ENCODE assay signal across 9 cellular contexts in the genomic region with DNA sequence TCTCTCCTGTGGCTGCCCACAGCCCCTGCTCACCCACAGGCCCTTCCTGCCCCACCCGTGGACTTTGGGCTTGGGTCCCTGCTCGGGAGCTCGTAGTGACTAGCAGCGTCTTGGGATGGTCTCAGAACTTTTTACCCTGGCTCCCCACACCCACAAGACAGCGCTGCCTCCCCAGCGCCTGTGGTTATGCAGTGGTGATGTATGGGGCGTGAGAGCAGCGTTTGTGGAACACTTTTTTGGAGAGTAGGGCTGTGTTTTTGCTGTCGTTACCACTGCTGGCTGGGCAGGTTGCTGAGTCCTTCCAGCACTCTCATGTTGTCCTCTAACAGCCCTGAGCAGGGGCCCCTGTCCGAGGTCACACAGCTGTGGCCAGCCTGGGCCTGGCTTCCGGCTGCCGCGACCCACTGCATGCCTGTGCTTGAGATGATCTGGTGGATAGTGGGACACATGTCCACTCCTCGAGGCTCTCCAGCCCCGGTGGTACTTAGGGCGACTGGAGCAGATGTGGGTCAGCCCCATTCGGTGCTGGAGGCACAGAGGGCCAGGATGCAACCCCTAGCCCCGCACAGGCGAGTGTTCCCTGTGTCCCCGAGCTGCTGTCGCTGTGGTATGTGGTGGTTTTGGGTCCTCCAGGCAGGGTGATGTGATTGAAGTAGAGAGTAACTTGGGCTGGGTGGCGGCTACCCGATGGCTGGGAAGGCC. TPM values are rescaled to one million over a fixed set of nuclear protein-coding genes. Genes with fewer than 3 reads are reported as not detected.
A peak's percentile ranks its signal among the peaks of the same experiment; 100 is the strongest.
DNase-seq lines count a peak whose midpoint lies in the region; ATAC-seq lines count a peak whose summit lies in the region.
"Had no signal": no experiment of that assay in that cellular context is flagged by ENCODE, and none has a peak within 500 bp of the region (broad histone marks: within the 10 kb centered on the region; RNA-seq: fewer than 3 reads in every experiment).

No MANE protein-coding gene starts in this region.

- ATAC-seq in stimulated activated naive B cell treated with anti-CD40 and anti-IgM and Interleukin-4, amounts not matched to agents 10 μg/mL and 1 μg/mL and 100 μg/mL, for 72 hours (replicated peaks) = peak; percentile 48 to 51
- ATAC-seq in HG03571 (IDR thresholded peaks at IDR 0.05; ENCODE audit: unreplicated experiment) = no peak

- H3K27ac Mint-ChIP-seq in activated T-cell treated with anti-CD3 and anti-CD28 coated beads, Interleukin-2, amount 50 U/mL, for 24 hours = peak overlapping the region; percentile 91
- peak overlapping the region; percentile 86 for H3K27ac Mint-ChIP-seq in stimulated activated naive B cell treated with anti-CD40 and anti-IgM and Interleukin-4, amounts not matched to agents 10 μg/mL and 1 μg/mL and 100 μg/mL, for 72 hours

- H3K4me1 Mint-ChIP-seq in activated T-cell treated with anti-CD3 and anti-CD28 coated beads, Interleukin-2, amount 50 U/mL, for 24 hours (ENCODE audit: low read depth) = peaks cover 28% of the 10 kb centered on the region
- H3K4me1 Mint-ChIP-seq in stimulated activated naive B cell treated with anti-CD40 and anti-IgM and Interleukin-4, amounts not matched to agents 10 μg/mL and 1 μg/mL and 100 μg/mL, for 72 hours = peaks cover 32 to 34% of the 10 kb centered on the region in 2 donors

- H3K36me3 ChIP-seq in Karpas-422 (ENCODE audit: insufficient read depth, low read length) = no peaks in the 10 kb centered on the region

- H3K9me2 ChIP-seq in Karpas-422 (replicated peaks; ENCODE audit: insufficient read depth, low read length) = no peaks in the 10 kb centered on the region

- H3K9me3 ChIP-seq in Karpas-422 (ENCODE audit: low read length) = no peaks in the 10 kb centered on the region

- DNase-seq in Karpas-422 (no peak), left kidney (ENCODE audit: low read depth, low spot score) (peak; percentile 61), HuH-7 (ENCODE audit: low spot score) (no peak), SW 1271 (lab: John Stamatoyannopoulos, UW) (no peak), mucosa of gallbladder (ENCODE audit: low spot score) (no peak)
- DNase-seq in activated T-cell treated with anti-CD3 and anti-CD28 coated beads, Interleukin-2, amount 50 U/mL, for 24 hours = peak; percentile 61
- no peak for DNase-seq in stimulated activated naive B cell treated with anti-CD40 and anti-IgM and Interleukin-4, amounts not matched to agents 10 μg/mL and 1 μg/mL and 100 μg/mL, for 72 hours
- DNase-seq: Kasumi-1 had no signal

- no peaks in the 10 kb centered on the region for H3K27me3 Mint-ChIP-seq in activated T-cell treated with anti-CD3 and anti-CD28 coated beads, Interleukin-2, amount 50 U/mL, for 24 hours
- no peaks in the 10 kb centered on the region for H3K27me3 Mint-ChIP-seq in stimulated activated naive B cell treated with anti-CD40 and anti-IgM and Interleukin-4, amounts not matched to agents 10 μg/mL and 1 μg/mL and 100 μg/mL, for 72 hours

- H3K9me3 Mint-ChIP-seq in activated T-cell treated with anti-CD3 and anti-CD28 coated beads, Interleukin-2, amount 50 U/mL, for 24 hours = no peaks in the 10 kb centered on the region
- no peaks in the 10 kb centered on the region for H3K9me3 Mint-ChIP-seq in stimulated activated naive B cell treated with anti-CD40 and anti-IgM and Interleukin-4, amounts not matched to agents 10 μg/mL and 1 μg/mL and 100 μg/mL, for 72 hours

- no peaks in the 10 kb centered on the region for H3K27me3 ChIP-seq in Karpas-422 (ENCODE audit: low read length)

- peak overlapping the region; percentile 90; the same call in 1 of the 2 replicates for H3K27ac ChIP-seq in Karpas-422 (ENCODE audit: low read length)

- peak overlapping the region; percentile 77 for H3K9ac ChIP-seq in Karpas-422 (ENCODE audit: low read length)

- peaks cover 25% of the 10 kb centered on the region for H3K79me2 ChIP-seq in Karpas-422 (ENCODE audit: low read length)

- H3K4me2 ChIP-seq in Karpas-422 (ENCODE audit: low read depth, low read length, poor library complexity, severe bottlenecking) = peak overlapping the region; percentile 79

- peaks cover 29% of the 10 kb centered on the region for H3K4me1 ChIP-seq in Karpas-422 (ENCODE audit: low read length)

- H4K20me1 ChIP-seq in Karpas-422 (ENCODE audit: insufficient read depth, low read depth, low read length) = 0 out of 2 replicates have a peak, but pooled peaks cover 2% of the 10 kb centered on the region

- peak overlapping the region; percentile 84 for H3K4me3 Mint-ChIP-seq in activated T-cell treated with anti-CD3 and anti-CD28 coated beads, Interleukin-2, amount 50 U/mL, for 24 hours
- H3K4me3 Mint-ChIP-seq in stimulated activated naive B cell treated with anti-CD40 and anti-IgM and Interleukin-4, amounts not matched to agents 10 μg/mL and 1 μg/mL and 100 μg/mL, for 72 hours = peak overlapping the region; percentile 55 to 86

- H2AFZ ChIP-seq in Karpas-422 (ENCODE audit: low read length) = peak overlapping the region; percentile 70; the same call in 1 of the 2 replicates

- no peaks in the 10 kb centered on the region for H3K36me3 Mint-ChIP-seq in activated T-cell treated with anti-CD3 and anti-CD28 coated beads, Interleukin-2, amount 50 U/mL, for 24 hours (ENCODE audit: low read depth)
- peaks cover 0 to 4% of the 10 kb centered on the region in 2 donors for H3K36me3 Mint-ChIP-seq in stimulated activated naive B cell treated with anti-CD40 and anti-IgM and Interleukin-4, amounts not matched to agents 10 μg/mL and 1 μg/mL and 100 μg/mL, for 72 hours

- peak overlapping the region; percentile 75 for H3K4me3 ChIP-seq in Karpas-422 (ENCODE audit: low read length)

RNA-seq across cellular contexts. Expression of a gene that starts 7.1 kb away (rescaled TPM):
- total RNA-seq in Karpas-422 (2014; rRNA removed; shearing (Covaris generic); ENCODE audit: low replicate concordance) = 29.0 and 43.1 TPM in 2 replicates
- total RNA-seq in mucosa of gallbladder = 142 TPM

Comparison
In these comparisons a context has a peak if more than half of its experiments do, and no peak if none do; other contexts are left out.
1. DNase-seq: peak in activated T-cell treated with anti-CD3 and anti-CD28 coated beads, Interleukin-2, amount 50 U/mL, for 24 hours (single experiment) and left kidney (single experiment); none in Karpas-422 (single experiment), stimulated activated naive B cell treated with anti-CD40 and anti-IgM and Interleukin-4, amounts not matched to agents 10 μg/mL and 1 μg/mL and 100 μg/mL, for 72 hours (single experiment), HuH-7 (single experiment), SW 1271 (0 of 2) and mucosa of gallbladder (single experiment).